Comparison of ENCODE assay signal across 19 cellular contexts in the genomic region with DNA sequence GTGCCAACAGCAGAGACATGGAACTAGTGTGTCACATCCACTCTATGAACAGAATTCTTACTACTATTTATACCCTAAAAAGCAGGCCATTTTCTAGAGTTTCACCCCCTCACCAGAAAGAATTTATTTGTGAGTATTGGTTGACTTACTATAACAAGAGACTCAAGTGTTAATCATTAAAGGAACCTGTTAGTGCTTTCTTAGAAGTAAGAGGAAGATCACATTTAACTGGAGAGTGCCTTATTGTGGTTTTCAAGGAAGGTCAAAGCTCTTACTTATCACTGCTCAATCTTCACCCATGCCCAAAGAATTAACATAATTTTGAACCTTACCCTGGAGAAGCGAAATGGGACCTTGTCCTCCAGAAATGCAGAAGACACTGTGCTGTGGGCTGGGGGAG.
DNase-seq lines count a peak whose midpoint lies in the region; ATAC-seq and TF ChIP-seq lines count a peak whose summit lies in the region.
"Had no signal": no experiment of that assay in that cellular context is flagged by ENCODE, and none has a peak within 500 bp of the region (broad histone marks: within the 10 kb centered on the region; RNA-seq: fewer than 3 reads in every experiment).

No MANE protein-coding gene starts in this region.

- POLR2A ChIA-PET in CD4-positive, alpha-beta T cell (lab: Charles Lee): no interaction called here
- POLR2A ChIA-PET in activated CD8-positive, alpha-beta T cell treated with anti-CD3 and anti-CD28 coated beads for 36 hours (lab: Charles Lee): no interaction called here

- H3K4me3 ChIP-seq in thyroid gland (replicated peaks in 1 of 3) (no peak overlapping the region), right cardiac atrium (ENCODE audit: low read length) (no peak overlapping the region)
- H3K4me3 ChIP-seq: cardiac muscle cell, GM23338, pancreas, SK-N-MC, skin epidermis had no signal

- TF ChIP-seq CTCF in CD4-positive, alpha-beta T cell (IDR thresholded peaks at IDR 0.05): no peak
- no peak for TF ChIP-seq CTCF in activated CD8-positive, alpha-beta T cell treated with anti-CD3 and anti-CD28 coated beads for 36 hours (IDR thresholded peaks at IDR 0.05)
- no peak for TF ChIP-seq CTCF in thyroid gland (IDR thresholded peaks at IDR 0.05)

- H3K27ac Mint-ChIP-seq in CD4-positive, alpha-beta T cell: peak overlapping the region; percentile 16
- peak overlapping the region; percentile 65 for H3K27ac Mint-ChIP-seq in activated CD8-positive, alpha-beta T cell treated with anti-CD3 and anti-CD28 coated beads for 36 hours
- H3K27ac Mint-ChIP-seq: GM23338 had no signal

- TF ChIP-seq POLR2A in thyroid gland (IDR thresholded peaks at IDR 0.05): no peak

- ATAC-seq in CD4-positive, alpha-beta T cell (ENCODE audit: poor library complexity): no peak
- peak; percentile 40 for ATAC-seq in GM19043 (IDR thresholded peaks at IDR 0.05; ENCODE audit: low read depth, unreplicated experiment)
- ATAC-seq in HG03064 (IDR thresholded peaks at IDR 0.05; ENCODE audit: low read depth, unreplicated experiment): peak; percentile 35
- peak; percentile 12 for ATAC-seq in activated CD8-positive, alpha-beta T cell treated with anti-CD3 and anti-CD28 coated beads for 36 hours
- ATAC-seq in right cardiac atrium: no peak
- ATAC-seq: GM23338, left colon, pancreas had no signal

- no peaks in the 10 kb centered on the region for H3K4me1 ChIP-seq in thyroid gland
- H3K4me1 ChIP-seq in right cardiac atrium (ENCODE audit: control insufficient read depth, insufficient read depth, low read length): no peaks in the 10 kb centered on the region
- H3K4me1 ChIP-seq: pancreas had no signal

- no peaks in the 10 kb centered on the region for H3K36me3 ChIP-seq in thyroid gland
- H3K36me3 ChIP-seq: cardiac muscle cell, pancreas had no signal

- H3K9me3 ChIP-seq in CD4-positive, alpha-beta T cell (ENCODE audit: control insufficient read depth, low read length): no peaks in the 10 kb centered on the region
- H3K9me3 ChIP-seq in thyroid gland: no peaks in the 10 kb centered on the region
- no peaks in the 10 kb centered on the region for H3K9me3 ChIP-seq in right cardiac atrium (ENCODE audit: control insufficient read depth, low read length)
- H3K9me3 ChIP-seq: pancreas had no signal

- no peaks in the 10 kb centered on the region for H3K9me3 Mint-ChIP-seq in CD4-positive, alpha-beta T cell
- no peaks in the 10 kb centered on the region for H3K9me3 Mint-ChIP-seq in activated CD8-positive, alpha-beta T cell treated with anti-CD3 and anti-CD28 coated beads for 36 hours

- no peaks in the 10 kb centered on the region for H3K27me3 ChIP-seq in CD4-positive, alpha-beta T cell (ENCODE audit: control insufficient read depth, insufficient read depth, low read length)
- H3K27me3 ChIP-seq in thyroid gland (no peaks in the 10 kb centered on the region), right cardiac atrium (ENCODE audit: control insufficient read depth, insufficient read depth) (no peaks in the 10 kb centered on the region)
- H3K27me3 ChIP-seq: cardiac muscle cell, pancreas had no signal

- no peak overlapping the region for H3K27ac ChIP-seq in CD4-positive, alpha-beta T cell (ENCODE audit: low read depth, low read length)
- H3K27ac ChIP-seq in thyroid gland (no peak overlapping the region), right cardiac atrium (ENCODE audit: low read length) (no peak overlapping the region)
- H3K27ac ChIP-seq: cardiac muscle cell, pancreas, SK-N-MC, skin epidermis had no signal

- 86 to 90% methylated on average over 1 of the region's 1 CpG for WGBS in thyroid gland, 2 donors
- 86% methylated on average over 1 of the region's 1 CpG for WGBS in right cardiac atrium

- no peak for DNase-seq in CD4-positive, alpha-beta T cell
- no peak for DNase-seq in activated CD8-positive, alpha-beta T cell treated with anti-CD3 and anti-CD28 coated beads for 36 hours
- DNase-seq in thyroid gland: no peak
- DNase-seq in SIG-M5 treated with dmso at 0.1 percent for 504 hours (lab: John Stamatoyannopoulos, UW; ENCODE audit: unreplicated experiment): no peak
- no peak for DNase-seq in KBM-7
- DNase-seq in right cardiac atrium: no peak
- DNase-seq: DMS 273 treated with DMSO at 0.1 percent for 48 hours; effector CD4-positive, alpha-beta T cell; left colon; NCI-H187 treated with DMSO at 0.1 percent for 48 hours; NCI-H524 treated with DMSO at 0.1 percent for 48 hours; pancreas; stimulated activated naive CD4-positive, alpha-beta T cell had no signal

- CTCF ChIA-PET in CD4-positive, alpha-beta T cell (lab: Charles Lee): no interaction called here
- CTCF ChIA-PET in activated CD8-positive, alpha-beta T cell treated with anti-CD3 and anti-CD28 coated beads for 36 hours (lab: Charles Lee): interaction anchor here (1.5 to 2.3 kb wide), 2 partner anchors 22 to 45 kb away, joined by 5 to 10 read pairs; no protein-coding TSS in a partner anchor

- H3K36me3 Mint-ChIP-seq in CD4-positive, alpha-beta T cell (ENCODE audit: low read depth): no peaks in the 10 kb centered on the region
- H3K36me3 Mint-ChIP-seq in activated CD8-positive, alpha-beta T cell treated with anti-CD3 and anti-CD28 coated beads for 36 hours (ENCODE audit: low read depth): no peaks in the 10 kb centered on the region

- in situ Hi-C loops in KBM-7 (cut with MboI; ENCODE audit: low pct_unique_long_range_greater_than_20kb, low sequenced_read_pairs): no loop called here

- H3K27me3 Mint-ChIP-seq in CD4-positive, alpha-beta T cell: no peaks in the 10 kb centered on the region
- H3K27me3 Mint-ChIP-seq in activated CD8-positive, alpha-beta T cell treated with anti-CD3 and anti-CD28 coated beads for 36 hours: no peaks in the 10 kb centered on the region

- intact Hi-C loops in CD4-positive, alpha-beta T cell (cut with DNase I, micrococcal nuclease): loop anchor here in 1 of 2 experiments (5.0 kb wide), 1 partner anchor 43 kb away; no protein-coding TSS in a partner anchor
- intact Hi-C loops in activated CD8-positive, alpha-beta T cell treated with anti-CD3 and anti-CD28 coated beads for 36 hours (cut with micrococcal nuclease): loop anchor here (10.0 kb wide), 1 partner anchor 45 kb away; no protein-coding TSS in a partner anchor
- intact Hi-C loops in thyroid gland (cut with DNase I): no loop called here
- intact Hi-C loops in right cardiac atrium (cut with DNase I): no loop called here

- no peak overlapping the region for H3K4me3 Mint-ChIP-seq in CD4-positive, alpha-beta T cell
- no peak overlapping the region for H3K4me3 Mint-ChIP-seq in activated CD8-positive, alpha-beta T cell treated with anti-CD3 and anti-CD28 coated beads for 36 hours
- H3K4me3 Mint-ChIP-seq: GM23338 had no signal

- peaks cover 25% of the 10 kb centered on the region for H3K4me1 Mint-ChIP-seq in CD4-positive, alpha-beta T cell (ENCODE audit: low read depth)
- peaks cover 30% of the 10 kb centered on the region for H3K4me1 Mint-ChIP-seq in activated CD8-positive, alpha-beta T cell treated with anti-CD3 and anti-CD28 coated beads for 36 hours (ENCODE audit: low read depth)

Comparison
In these comparisons a context has a peak if more than half of its experiments do, and no peak if none do; other contexts are left out.
1. ATAC-seq: peak in GM19043 (single experiment), HG03064 (single experiment) and activated CD8-positive, alpha-beta T cell treated with anti-CD3 and anti-CD28 coated beads for 36 hours (single experiment); none in CD4-positive, alpha-beta T cell (single experiment) and right cardiac atrium (0 of 2).